12 cellular contexts compared by ENCODE assay signal in genomic region chr15:64869501-64869900, GRCh38. TPM values are rescaled to one million over a fixed set of nuclear protein-coding genes. Genes with fewer than 3 reads are reported as not detected.
DNase-seq lines count a peak whose midpoint lies in the region; ATAC-seq lines count a peak whose summit lies in the region.
"Had no signal": no experiment of that assay in that cellular context is flagged by ENCODE, and none has a peak within 500 bp of the region (broad histone marks: within the 10 kb centered on the region; RNA-seq: fewer than 3 reads in every experiment).

No MANE protein-coding gene starts in this region.

- no peak for DNase-seq in activated naive CD4-positive, alpha-beta T cell (lab: John Stamatoyannopoulos, UW)
- no peak for DNase-seq in naive thymus-derived CD8-positive, alpha-beta T cell
- DNase-seq in NK-92 (lab: John Stamatoyannopoulos, UW; ENCODE audit: unreplicated experiment) (no peak), NCI-H146 treated with DMSO at 0.1 percent for 48 hours (lab: John Stamatoyannopoulos, UW; ENCODE audit: unreplicated experiment) (no peak)
- DNase-seq: NCI-H1105 treated with DMSO at 0.1 percent for 48 hours, NCI-H187 treated with DMSO at 0.1 percent for 48 hours, NCI-H446, NCI-H774, PC-3 had no signal

- H3K27ac Mint-ChIP-seq in activated naive CD4-positive, alpha-beta T cell treated with anti-CD3 and anti-CD28 coated beads, Interleukin-2, amount 50 U/mL, for 24 hours, result peak overlapping the region; percentile 52
- peak overlapping the region; percentile 86 for H3K27ac Mint-ChIP-seq in dendritic cell treated with granulocyte-macrophage colony-stimulating factor and Interleukin-4, amounts not matched to agents 40 ng/mL and 50 ng/mL, for 4 days
- peak overlapping the region in 7 of 10 donors; percentile 6 to 66 (median 22) for H3K27ac Mint-ChIP-seq in naive thymus-derived CD8-positive, alpha-beta T cell

- no peak overlapping the region for H3K4me3 Mint-ChIP-seq in activated naive CD4-positive, alpha-beta T cell treated with anti-CD3 and anti-CD28 coated beads, Interleukin-2, amount 50 U/mL, for 24 hours
- no peak overlapping the region for H3K4me3 Mint-ChIP-seq in dendritic cell treated with granulocyte-macrophage colony-stimulating factor and Interleukin-4, amounts not matched to agents 40 ng/mL and 50 ng/mL, for 4 days
- H3K4me3 Mint-ChIP-seq in naive thymus-derived CD8-positive, alpha-beta T cell, result no peak overlapping the region

- intact Hi-C loops in dendritic cell treated with granulocyte-macrophage colony-stimulating factor and Interleukin-4, amounts not matched to agents 40 ng/mL and 50 ng/mL, for 4 days (cut with micrococcal nuclease), result no loop called here

- no peaks in the 10 kb centered on the region for H3K27me3 Mint-ChIP-seq in activated naive CD4-positive, alpha-beta T cell treated with anti-CD3 and anti-CD28 coated beads, Interleukin-2, amount 50 U/mL, for 24 hours
- H3K27me3 Mint-ChIP-seq in dendritic cell treated with granulocyte-macrophage colony-stimulating factor and Interleukin-4, amounts not matched to agents 40 ng/mL and 50 ng/mL, for 4 days, result no peaks in the 10 kb centered on the region
- no peaks in the 10 kb centered on the region for H3K27me3 Mint-ChIP-seq in naive thymus-derived CD8-positive, alpha-beta T cell

- POLR2A ChIA-PET in naive thymus-derived CD8-positive, alpha-beta T cell (lab: Charles Lee), result no interaction called here

- H3K36me3 Mint-ChIP-seq in activated naive CD4-positive, alpha-beta T cell treated with anti-CD3 and anti-CD28 coated beads, Interleukin-2, amount 50 U/mL, for 24 hours, result peaks cover 2% of the 10 kb centered on the region
- H3K36me3 Mint-ChIP-seq in dendritic cell treated with granulocyte-macrophage colony-stimulating factor and Interleukin-4, amounts not matched to agents 40 ng/mL and 50 ng/mL, for 4 days (ENCODE audit: low read depth), result peaks cover 84% of the 10 kb centered on the region
- H3K36me3 Mint-ChIP-seq in naive thymus-derived CD8-positive, alpha-beta T cell, result peaks cover 0 to 13% (median 1%) of the 10 kb centered on the region in 3 donors

- H3K9me3 Mint-ChIP-seq in activated naive CD4-positive, alpha-beta T cell treated with anti-CD3 and anti-CD28 coated beads, Interleukin-2, amount 50 U/mL, for 24 hours, result no peaks in the 10 kb centered on the region
- H3K9me3 Mint-ChIP-seq in dendritic cell treated with granulocyte-macrophage colony-stimulating factor and Interleukin-4, amounts not matched to agents 40 ng/mL and 50 ng/mL, for 4 days, result no peaks in the 10 kb centered on the region
- no peaks in the 10 kb centered on the region for H3K9me3 Mint-ChIP-seq in naive thymus-derived CD8-positive, alpha-beta T cell

- peaks cover 9% of the 10 kb centered on the region for H3K4me1 Mint-ChIP-seq in activated naive CD4-positive, alpha-beta T cell treated with anti-CD3 and anti-CD28 coated beads, Interleukin-2, amount 50 U/mL, for 24 hours
- peaks cover 90% of the 10 kb centered on the region for H3K4me1 Mint-ChIP-seq in dendritic cell treated with granulocyte-macrophage colony-stimulating factor and Interleukin-4, amounts not matched to agents 40 ng/mL and 50 ng/mL, for 4 days (ENCODE audit: low read depth)
- peaks cover 0 to 27% (median 7%) of the 10 kb centered on the region in 4 donors for H3K4me1 Mint-ChIP-seq in naive thymus-derived CD8-positive, alpha-beta T cell

- no peak for ATAC-seq in naive thymus-derived CD8-positive, alpha-beta T cell
- ATAC-seq in GM21576 (IDR thresholded peaks at IDR 0.05; ENCODE audit: unreplicated experiment), result no peak
- ATAC-seq: PC-3 had no signal

RNA-seq across cellular contexts. Expression of gene PLEKHO2, which starts 27.8 kb away (rescaled TPM):
- total RNA-seq in naive thymus-derived CD8-positive, alpha-beta T cell, result 1 to 10 TPM; 8.6 TPM
- polyA plus RNA-seq in naive thymus-derived CD8-positive, alpha-beta T cell, result 10 to 100 TPM in 2 of 3 donors, 1 to 10 TPM in 1; 8.9 to 19.3 (median 12.0) TPM

RNA-seq across cellular contexts. Expression of gene ANKDD1A, which starts 42.2 kb away (rescaled TPM):
- 1 to 10 TPM; 5.4 to 6.0 TPM for total RNA-seq in naive thymus-derived CD8-positive, alpha-beta T cell
- 1 to 10 TPM in 2 of 3 donors, under 1 TPM in 1; 0.06 to 2.2 (median 1.3) TPM for polyA plus RNA-seq in naive thymus-derived CD8-positive, alpha-beta T cell

RNA-seq across cellular contexts. Expression of gene PIF1, which starts 44.1 kb away (rescaled TPM):
- under 1 TPM in 1 of 2 experiments, not detected in 1; 0.52 TPM for total RNA-seq in naive thymus-derived CD8-positive, alpha-beta T cell
- under 1 TPM in 2 of 3 donors, not detected in 1; 0.15 to 0.68 TPM for polyA plus RNA-seq in naive thymus-derived CD8-positive, alpha-beta T cell

Comparison
In these comparisons a context has a peak if more than half of its experiments do, and no peak if none do; other contexts are left out.
1. H3K27ac Mint-ChIP-seq: peak in every context shown above with its lines; median percentile 86 in dendritic cell treated with granulocyte-macrophage colony-stimulating factor and Interleukin-4, amounts not matched to agents 40 ng/mL and 50 ng/mL, for 4 days; 52 in activated naive CD4-positive, alpha-beta T cell treated with anti-CD3 and anti-CD28 coated beads, Interleukin-2, amount 50 U/mL, for 24 hours; 22 in naive thymus-derived CD8-positive, alpha-beta T cell.